In genomic region chr2:15687720-15688119, GRCh38 we compare ENCODE assay signal across 18 cellular contexts.
DNase-seq lines count a peak whose midpoint lies in the region; ATAC-seq and TF ChIP-seq lines count a peak whose summit lies in the region.
"Had no signal": no experiment of that assay in that cellular context is flagged by ENCODE, and none has a peak within 500 bp of the region (broad histone marks: within the 10 kb centered on the region; RNA-seq: fewer than 3 reads in every experiment).

No MANE protein-coding gene starts in this region.

- TF ChIP-seq POLR2A in right lobe of liver (IDR thresholded peaks at IDR 0.05) (no peak), Peyer's patch (IDR thresholded peaks at IDR 0.05) (no peak)

- H3K36me3 ChIP-seq in right lobe of liver (no peaks in the 10 kb centered on the region), Peyer's patch (no peaks in the 10 kb centered on the region), lower lobe of right lung (no peaks in the 10 kb centered on the region)

- H3K27me3 ChIP-seq in right lobe of liver = no peaks in the 10 kb centered on the region
- H3K27me3 ChIP-seq in Peyer's patch = no peaks in the 10 kb centered on the region
- H3K27me3 ChIP-seq in lower lobe of right lung (ENCODE audit: low read depth) = no peaks in the 10 kb centered on the region

- intact Hi-C loops in right lobe of liver (cut with DNase I) = no loop called here
- intact Hi-C loops in lower lobe of right lung (cut with DNase I) = no loop called here

- peak; percentile 100 for DNase-seq in NCI-H526 (lab: John Stamatoyannopoulos, UW)
- peak; percentile 24 for DNase-seq in glomerular visceral epithelial cell (ENCODE audit: extremely low spot score)
- peak; percentile 84 to 92 (median 90) for DNase-seq in right lobe of liver
- no peak for DNase-seq in Peyer's patch
- no peak for DNase-seq in ecto neural progenitor cell (ENCODE audit: low spot score)
- no peak for DNase-seq in NCI-H1436 treated with DMSO at 0.1 percent for 48 hours (lab: John Stamatoyannopoulos, UW)
- DNase-seq in lower lobe of right lung = no peak
- DNase-seq: ACHN; AML-193; Caco-2; CD4-positive, alpha-beta T cell; DMS79; GDM1; GOT3; H7; HFFc6 had no signal

- ATAC-seq in right lobe of liver (peak; percentile 96 to 99 (median 98)), lower lobe of right lung (no peak)
- ATAC-seq: HCT116 had no signal

- H3K4me3 ChIP-seq in right lobe of liver = no peak overlapping the region
- no peak overlapping the region for H3K4me3 ChIP-seq in Peyer's patch
- no peak overlapping the region for H3K4me3 ChIP-seq in lower lobe of right lung

- H3K4me1 ChIP-seq in right lobe of liver = peaks cover 0 to 6% (median 0%) of the 10 kb centered on the region in 4 donors
- H3K4me1 ChIP-seq in Peyer's patch = no peaks in the 10 kb centered on the region
- H3K4me1 ChIP-seq in lower lobe of right lung = no peaks in the 10 kb centered on the region
- H3K4me1 ChIP-seq: Caco-2 had no signal

- TF ChIP-seq CTCF in right lobe of liver (IDR thresholded peaks at IDR 0.05) = no peak
- TF ChIP-seq CTCF in Peyer's patch (IDR thresholded peaks at IDR 0.05) = no peak
- TF ChIP-seq CTCF in lower lobe of right lung (IDR thresholded peaks at IDR 0.05) = no peak

- H3K27ac ChIP-seq in right lobe of liver (no peak overlapping the region), Peyer's patch (no peak overlapping the region), lower lobe of right lung (no peak overlapping the region)
- H3K27ac ChIP-seq: C4-2B had no signal

- WGBS in right lobe of liver (ENCODE audit: insufficient coverage, low coverage, low lambda C conversion rate, missing lambda C conversion rate) = 35% methylated on average over 6 of the region's 6 CpGs

- no peaks in the 10 kb centered on the region for H3K9me3 ChIP-seq in right lobe of liver
- no peaks in the 10 kb centered on the region for H3K9me3 ChIP-seq in Peyer's patch
- peaks cover 4% of the 10 kb centered on the region for H3K9me3 ChIP-seq in lower lobe of right lung
- H3K9me3 ChIP-seq: Caco-2 had no signal

Comparison
In these comparisons a context has a peak if more than half of its experiments do, and no peak if none do; other contexts are left out.
1. DNase-seq: peak in NCI-H526 (2 of 2), glomerular visceral epithelial cell (single experiment) and right lobe of liver (3 of 3); none in Peyer's patch (0 of 3), ecto neural progenitor cell (single experiment), NCI-H1436 treated with DMSO at 0.1 percent for 48 hours (single experiment) and lower lobe of right lung (single experiment).
2. ATAC-seq: peak in right lobe of liver (4 of 4); none in lower lobe of right lung (0 of 2).